Comparison of ENCODE assay signal across 29 cellular contexts in genomic region chr11:34669458-34669857, GRCh38. TPM values are rescaled to one million over a fixed set of nuclear protein-coding genes. Genes with fewer than 3 reads are reported as not detected.
"Had no signal": no experiment of that assay in that cellular context is flagged by ENCODE, and none has a peak within 500 bp of the region (broad histone marks: within the 10 kb centered on the region; RNA-seq: fewer than 3 reads in every experiment).

No MANE protein-coding gene starts in this region.

- H3K27me3 ChIP-seq: left lung, pancreas, stomach, testis, thyroid gland, transverse colon, upper lobe of left lung, vagina had no signal

- H3K9me3 Mint-ChIP-seq: stimulated activated naive B cell treated with anti-CD40 and anti-IgM and Interleukin-4, amounts not matched to agents 10 μg/mL and 1 μg/mL and 100 μg/mL, for 72 hours had no signal

- H3K9me3 ChIP-seq: lower lobe of right lung, pancreas, psoas muscle, stomach, testis, thyroid gland, transverse colon, upper lobe of left lung, vagina had no signal

- H3K4me3 ChIP-seq: left lung, lower lobe of right lung, pancreas, psoas muscle, skin epidermis, stomach, testis, thyroid gland, transverse colon, upper lobe of left lung, vagina had no signal

- FAIRE-seq: islet of Langerhans, kidney, pancreas had no signal

- H3K36me3 Mint-ChIP-seq: naive thymus-derived CD8-positive, alpha-beta T cell; stimulated activated naive B cell treated with anti-CD40 and anti-IgM and Interleukin-4, amounts not matched to agents 10 μg/mL and 1 μg/mL and 100 μg/mL, for 72 hours had no signal

- H3K4me1 Mint-ChIP-seq: naive thymus-derived CD8-positive, alpha-beta T cell; nephron had no signal

- H3K4me3 Mint-ChIP-seq: naive thymus-derived CD8-positive, alpha-beta T cell; nephron; neural crest cell; stimulated activated naive B cell treated with anti-CD40 and anti-IgM and Interleukin-4, amounts not matched to agents 10 μg/mL and 1 μg/mL and 100 μg/mL, for 72 hours had no signal

- H3K4me1 ChIP-seq: left lung, lower lobe of right lung, pancreas, psoas muscle, stomach, testis, thyroid gland, transverse colon, upper lobe of left lung, vagina had no signal

- H3K27ac Mint-ChIP-seq: naive thymus-derived CD8-positive, alpha-beta T cell; nephron; stimulated activated naive B cell treated with anti-CD40 and anti-IgM and Interleukin-4, amounts not matched to agents 10 μg/mL and 1 μg/mL and 100 μg/mL, for 72 hours had no signal

- H3K36me3 ChIP-seq: left lung, lower lobe of right lung, pancreas, stomach, thyroid gland, transverse colon, upper lobe of left lung, vagina had no signal

- DNase-seq: kidney; left colon; left lung; lower lobe of right lung; mammary epithelial cell; mesenchymal stem cell; naive thymus-derived CD8-positive, alpha-beta T cell; nucleus accumbens; pancreas; posterior cingulate gyrus; psoas muscle; stimulated activated CD4-positive, alpha-beta T cell treated with anti-CD3 and anti-CD28 coated beads, Interleukin-12 subunit alpha, Interleukin-12 subunit beta, amount 100 ng/mL, for 4 hours; stimulated activated CD4-positive, alpha-beta T cell treated with anti-CD3 and anti-CD28 coated beads, Interleukin-15, amount 100 ng/mL, for 24 hours; stimulated activated CD4-positive, alpha-beta T cell treated with anti-CD3 and anti-CD28 coated beads, Interleukin-2, amount 100 ng/mL, for 24 hours; stimulated activated CD4-positive, alpha-beta T cell treated with anti-CD3 and anti-CD28 coated beads, Interleukin-4, amount 100 ng/mL, for 1 hour; stimulated activated naive B cell treated with anti-CD40 and anti-IgM and Interleukin-4, amounts not matched to agents 10 μg/mL and 1 μg/mL and 100 μg/mL, for 72 hours; stimulated activated naive CD8-positive, alpha-beta T cell treated with anti-CD3 and anti-CD28 coated beads, Interleukin-15, Interleukin-2, amounts not matched to agents 100 U/mL and 50 U/mL, for 24 hours; stomach; testis; thyroid gland; transverse colon; upper lobe of left lung had no signal

- ATAC-seq: left colon; left lung; lower lobe of right lung; naive thymus-derived CD8-positive, alpha-beta T cell; pancreas; psoas muscle; sciatic nerve; stimulated activated naive B cell treated with anti-CD40 and anti-IgM and Interleukin-4, amounts not matched to agents 10 μg/mL and 1 μg/mL and 100 μg/mL, for 72 hours; stimulated activated naive CD8-positive, alpha-beta T cell treated with anti-CD3 and anti-CD28 coated beads, Interleukin-15, Interleukin-2, amounts not matched to agents 100 U/mL and 50 U/mL, for 24 hours had no signal

- H3K27ac ChIP-seq: left lung, lower lobe of right lung, psoas muscle, skin epidermis, stomach, testis, thyroid gland, transverse colon, upper lobe of left lung, vagina had no signal

RNA-seq across cellular contexts. Expression of gene EHF, which starts 48.6 kb away (rescaled TPM):
- total RNA-seq: naive thymus-derived CD8-positive, alpha-beta T cell; neural crest cell; osteoblast had no signal
- polyA plus RNA-seq: naive thymus-derived CD8-positive, alpha-beta T cell had no signal
